33 cellular contexts compared by ENCODE assay signal in genomic region chr12:48266826-48267225, GRCh38.
"Had no signal": no experiment of that assay in that cellular context is flagged by ENCODE, and none has a peak within 500 bp of the region (broad histone marks: within the 10 kb centered on the region; RNA-seq: fewer than 3 reads in every experiment).

No MANE protein-coding gene starts in this region.

- H3K27ac Mint-ChIP-seq: activated B cell treated with CpG ODN at 0.5 μM for 24 hours; activated CD4-positive, alpha-beta memory T cell treated with anti-CD3 and anti-CD28 coated beads for 36 hours; activated CD8-positive, alpha-beta T cell treated with anti-CD3 and anti-CD28 coated beads for 36 hours; activated naive CD4-positive, alpha-beta T cell treated with anti-CD3 and anti-CD28 coated beads for 36 hours; activated naive CD8-positive, alpha-beta T cell treated with anti-CD3 and anti-CD28 coated beads for 36 hours; activated T-cell treated with anti-CD3 and anti-CD28 coated beads, Interleukin-2, amount 50 U/mL, for 72 hours; activated T-helper 1 cell treated with anti-CD3 and anti-CD28 coated beads, Interleukin-12 subunit alpha, Interleukin-12 subunit beta, Interleukin-2, Interleukin-4 antibody, amounts not matched to agents 30 ng/mL and 10 ng/mL and 1 ng/mL, durations not matched to agents 14 hours and 24 hours and 36 hours; activated T-helper 17 cell treated with anti-CD3 and anti-CD28 coated beads, Interleukin-2, amount 50 U/mL, for 72 hours; T-helper 1 cell treated with Interleukin-12 subunit alpha and Interleukin-12 subunit beta and Interleukin-4 antibody, amounts not matched to agents 30 μg/mL and 1 μg/mL, for 36 hours; T-helper 2 cell treated with Interferon-gamma antibody and Interleukin-4, amounts not matched to agents 5 μg/mL and 100 μg/mL, for 36 hours had no signal

- H3K36me3 Mint-ChIP-seq: activated CD4-positive, alpha-beta memory T cell treated with anti-CD3 and anti-CD28 coated beads for 36 hours; activated naive CD4-positive, alpha-beta T cell treated with anti-CD3 and anti-CD28 coated beads, Interleukin-2, amount 50 U/mL, for 72 hours; activated naive CD8-positive, alpha-beta T cell treated with anti-CD3 and anti-CD28 coated beads for 36 hours had no signal

- H3K4me1 ChIP-seq: adrenal gland, body of pancreas, breast epithelium had no signal

- H3K4me3 ChIP-seq: adrenal gland, body of pancreas, breast epithelium had no signal

- H3K27me3 ChIP-seq: adrenal gland, body of pancreas, breast epithelium had no signal

- H3K27ac ChIP-seq: adrenal gland, body of pancreas, brain microvascular endothelial cell, breast epithelium, VCaP had no signal

- DNase-seq: activated B cell treated with CpG ODN at 0.5 μM for 24 hours; activated CD4-positive, alpha-beta memory T cell treated with anti-CD3 and anti-CD28 coated beads for 36 hours; activated CD4-positive, alpha-beta T cell treated with anti-CD3 and anti-CD28 coated beads for 48 hours; activated CD4-positive, alpha-beta T cell treated with anti-CD3 and anti-CD28 coated beads, Interleukin-2, amount 50 U/mL, for 1 hour; activated CD4-positive, alpha-beta T cell treated with anti-CD3 and anti-CD28 coated beads, Interleukin-2, amount 50 U/mL, for 4 hours; activated CD4-positive, CD25-positive, alpha-beta regulatory T cell treated with anti-CD3 and anti-CD28 coated beads, Interleukin-2, amount 50 U/mL, for 72 hours; activated CD8-positive, alpha-beta memory T cell treated with anti-CD3 and anti-CD28 coated beads, Interleukin-2, amount 50 U/mL, for 4 hours; activated CD8-positive, alpha-beta T cell treated with anti-CD3 and anti-CD28 coated beads for 36 hours; activated effector memory CD4-positive, alpha-beta T cell treated with anti-CD3 and anti-CD28 coated beads, Interleukin-2, amount 50 U/mL, for 16 hours; activated gamma-delta T cell treated with Interleukin-2 at 50 U/mL for 16 hours; activated naive CD4-positive, alpha-beta T cell; activated naive CD4-positive, alpha-beta T cell treated with anti-CD3 and anti-CD28 coated beads for 36 hours; activated naive CD4-positive, alpha-beta T cell treated with anti-CD3 and anti-CD28 coated beads, Interleukin-2, amount 50 U/mL, for 16 hours; activated naive CD8-positive, alpha-beta T cell treated with anti-CD3 and anti-CD28 coated beads for 36 hours; activated T-cell treated with anti-CD3 and anti-CD28 coated beads for 4 hours; activated T-cell treated with anti-CD3 and anti-CD28 coated beads, Interleukin-2, amount 50 U/mL, for 1 hour; activated T-cell treated with anti-CD3 and anti-CD28 coated beads, Interleukin-2, amount 50 U/mL, for 4 hours; activated T-cell treated with anti-CD3 and anti-CD28 coated beads, Interleukin-2, amount 50 U/mL, for 72 hours; adrenal gland; amniotic stem cell; aorta; body of pancreas; brain microvascular endothelial cell; central memory CD4-positive, alpha-beta T cell; T-helper 2 cell; T-helper 9 cell had no signal

- H3K9me3 Mint-ChIP-seq: activated CD4-positive, alpha-beta memory T cell treated with anti-CD3 and anti-CD28 coated beads for 36 hours; activated CD8-positive, alpha-beta T cell treated with anti-CD3 and anti-CD28 coated beads for 36 hours; activated naive CD4-positive, alpha-beta T cell treated with anti-CD3 and anti-CD28 coated beads for 36 hours; activated naive CD8-positive, alpha-beta T cell treated with anti-CD3 and anti-CD28 coated beads for 36 hours; activated T-cell treated with anti-CD3 and anti-CD28 coated beads, Interleukin-2, amount 50 U/mL, for 4 hours; activated T-cell treated with anti-CD3 and anti-CD28 coated beads, Interleukin-2, amount 50 U/mL, for 72 hours; activated T-helper 17 cell treated with anti-CD3 and anti-CD28 coated beads, Interleukin-2, amount 50 U/mL, for 72 hours; T-helper 2 cell treated with Interferon-gamma antibody and Interleukin-4, amounts not matched to agents 5 μg/mL and 100 μg/mL, for 36 hours had no signal

- ATAC-seq: activated CD8-positive, alpha-beta T cell treated with anti-CD3 and anti-CD28 coated beads for 36 hours; activated naive CD4-positive, alpha-beta T cell treated with anti-CD3 and anti-CD28 coated beads, Interleukin-2, amount 50 U/mL, for 72 hours; activated T-cell treated with anti-CD3 and anti-CD28 coated beads, Interleukin-2, amount 50 U/mL, for 4 hours; activated T-cell treated with anti-CD3 and anti-CD28 coated beads, Interleukin-2, amount 50 U/mL, for 72 hours; activated T-helper 17 cell treated with anti-CD3 and anti-CD28 coated beads, Interleukin-2, amount 50 U/mL, for 72 hours; body of pancreas had no signal

- H3K9me3 ChIP-seq: adrenal gland, body of pancreas, breast epithelium had no signal

- H3K4me1 Mint-ChIP-seq: activated naive CD8-positive, alpha-beta T cell treated with anti-CD3 and anti-CD28 coated beads for 36 hours; activated T-helper 17 cell treated with anti-CD3 and anti-CD28 coated beads, Interleukin-2, amount 50 U/mL, for 72 hours had no signal

- H3K36me3 ChIP-seq: adrenal gland, brain microvascular endothelial cell, breast epithelium had no signal

- H3K4me3 Mint-ChIP-seq: activated B cell treated with CpG ODN at 0.5 μM for 24 hours; activated CD4-positive, alpha-beta memory T cell treated with anti-CD3 and anti-CD28 coated beads for 36 hours; activated CD8-positive, alpha-beta T cell treated with anti-CD3 and anti-CD28 coated beads for 36 hours; activated naive CD4-positive, alpha-beta T cell treated with anti-CD3 and anti-CD28 coated beads for 36 hours; activated naive CD8-positive, alpha-beta T cell treated with anti-CD3 and anti-CD28 coated beads for 36 hours; activated T-cell treated with anti-CD3 and anti-CD28 coated beads, Interleukin-2, amount 50 U/mL, for 4 hours; activated T-cell treated with anti-CD3 and anti-CD28 coated beads, Interleukin-2, amount 50 U/mL, for 72 hours; activated T-helper 1 cell treated with anti-CD3 and anti-CD28 coated beads, Interleukin-12 subunit alpha, Interleukin-12 subunit beta, Interleukin-2, Interleukin-4 antibody, amounts not matched to agents 30 ng/mL and 10 ng/mL and 1 ng/mL, durations not matched to agents 14 hours and 24 hours and 36 hours; activated T-helper 17 cell treated with anti-CD3 and anti-CD28 coated beads, Interleukin-2, amount 50 U/mL, for 72 hours; T-helper 1 cell treated with Interleukin-12 subunit alpha and Interleukin-12 subunit beta and Interleukin-4 antibody, amounts not matched to agents 30 μg/mL and 1 μg/mL, for 36 hours; T-helper 2 cell treated with Interferon-gamma antibody and Interleukin-4, amounts not matched to agents 5 μg/mL and 100 μg/mL, for 36 hours had no signal
